ENCODE assay signal across 2 cellular contexts in the genomic region with DNA sequence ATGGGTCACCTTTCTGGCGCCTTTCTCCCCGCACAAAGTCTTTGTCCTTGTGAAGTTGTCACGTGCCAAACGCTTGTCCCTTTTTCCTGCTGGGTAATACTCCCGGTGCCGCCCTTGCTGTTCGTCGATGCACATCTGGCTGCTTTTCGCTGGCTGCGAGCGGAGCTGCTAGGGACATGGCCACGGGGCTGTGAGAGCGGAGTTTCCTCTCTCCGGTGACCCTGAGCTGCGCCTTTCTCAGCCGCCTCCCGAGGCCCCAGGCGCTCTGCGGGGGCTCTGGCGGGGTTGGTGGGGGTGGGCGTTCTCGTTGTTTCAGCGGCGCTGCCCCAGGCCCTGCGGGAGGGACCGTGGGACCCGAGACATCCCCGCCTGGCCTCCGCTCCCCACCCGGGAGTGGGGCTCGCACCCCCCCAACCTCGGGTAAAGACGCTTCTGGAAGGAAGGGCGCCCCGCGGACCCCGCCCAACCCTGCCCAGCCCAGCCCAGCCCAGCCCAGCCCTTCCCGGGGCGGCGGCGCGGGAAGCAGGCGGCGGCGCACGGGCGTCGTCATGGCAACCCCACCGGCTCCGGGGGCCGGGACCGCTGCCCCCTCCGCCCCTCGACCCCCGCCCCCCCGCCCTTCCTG.
A peak's percentile ranks its signal among the peaks of the same experiment; 100 is the strongest.
TF ChIP-seq lines count a peak whose summit lies in the region.

No MANE protein-coding gene starts in this region.

TF ChIP-seq in GM12891, 5 proteins besides CTCF, POLR2A, EP300 and RAD21:
- TF ChIP-seq POU2F2 (IDR thresholded peaks at IDR 0.05; ENCODE audit: low read depth, low read length) (no peak), TAF1 (IDR thresholded peaks at IDR 0.05; ENCODE audit: low read depth, low read length) (no peak), PAX5 (IDR thresholded peaks at IDR 0.05; ENCODE audit: insufficient read depth, low read length, severe bottlenecking) (no peak), SPI1 (IDR thresholded peaks at IDR 0.05; ENCODE audit: low read depth, low read length) (no peak), POLR2AphosphoS5 (IDR thresholded peaks at IDR 0.05; ENCODE audit: low read depth, low read length) (no peak)

TF ChIP-seq in H1, 55 proteins besides CTCF, POLR2A, EP300 and RAD21:
- TF ChIP-seq, protein P1, sequence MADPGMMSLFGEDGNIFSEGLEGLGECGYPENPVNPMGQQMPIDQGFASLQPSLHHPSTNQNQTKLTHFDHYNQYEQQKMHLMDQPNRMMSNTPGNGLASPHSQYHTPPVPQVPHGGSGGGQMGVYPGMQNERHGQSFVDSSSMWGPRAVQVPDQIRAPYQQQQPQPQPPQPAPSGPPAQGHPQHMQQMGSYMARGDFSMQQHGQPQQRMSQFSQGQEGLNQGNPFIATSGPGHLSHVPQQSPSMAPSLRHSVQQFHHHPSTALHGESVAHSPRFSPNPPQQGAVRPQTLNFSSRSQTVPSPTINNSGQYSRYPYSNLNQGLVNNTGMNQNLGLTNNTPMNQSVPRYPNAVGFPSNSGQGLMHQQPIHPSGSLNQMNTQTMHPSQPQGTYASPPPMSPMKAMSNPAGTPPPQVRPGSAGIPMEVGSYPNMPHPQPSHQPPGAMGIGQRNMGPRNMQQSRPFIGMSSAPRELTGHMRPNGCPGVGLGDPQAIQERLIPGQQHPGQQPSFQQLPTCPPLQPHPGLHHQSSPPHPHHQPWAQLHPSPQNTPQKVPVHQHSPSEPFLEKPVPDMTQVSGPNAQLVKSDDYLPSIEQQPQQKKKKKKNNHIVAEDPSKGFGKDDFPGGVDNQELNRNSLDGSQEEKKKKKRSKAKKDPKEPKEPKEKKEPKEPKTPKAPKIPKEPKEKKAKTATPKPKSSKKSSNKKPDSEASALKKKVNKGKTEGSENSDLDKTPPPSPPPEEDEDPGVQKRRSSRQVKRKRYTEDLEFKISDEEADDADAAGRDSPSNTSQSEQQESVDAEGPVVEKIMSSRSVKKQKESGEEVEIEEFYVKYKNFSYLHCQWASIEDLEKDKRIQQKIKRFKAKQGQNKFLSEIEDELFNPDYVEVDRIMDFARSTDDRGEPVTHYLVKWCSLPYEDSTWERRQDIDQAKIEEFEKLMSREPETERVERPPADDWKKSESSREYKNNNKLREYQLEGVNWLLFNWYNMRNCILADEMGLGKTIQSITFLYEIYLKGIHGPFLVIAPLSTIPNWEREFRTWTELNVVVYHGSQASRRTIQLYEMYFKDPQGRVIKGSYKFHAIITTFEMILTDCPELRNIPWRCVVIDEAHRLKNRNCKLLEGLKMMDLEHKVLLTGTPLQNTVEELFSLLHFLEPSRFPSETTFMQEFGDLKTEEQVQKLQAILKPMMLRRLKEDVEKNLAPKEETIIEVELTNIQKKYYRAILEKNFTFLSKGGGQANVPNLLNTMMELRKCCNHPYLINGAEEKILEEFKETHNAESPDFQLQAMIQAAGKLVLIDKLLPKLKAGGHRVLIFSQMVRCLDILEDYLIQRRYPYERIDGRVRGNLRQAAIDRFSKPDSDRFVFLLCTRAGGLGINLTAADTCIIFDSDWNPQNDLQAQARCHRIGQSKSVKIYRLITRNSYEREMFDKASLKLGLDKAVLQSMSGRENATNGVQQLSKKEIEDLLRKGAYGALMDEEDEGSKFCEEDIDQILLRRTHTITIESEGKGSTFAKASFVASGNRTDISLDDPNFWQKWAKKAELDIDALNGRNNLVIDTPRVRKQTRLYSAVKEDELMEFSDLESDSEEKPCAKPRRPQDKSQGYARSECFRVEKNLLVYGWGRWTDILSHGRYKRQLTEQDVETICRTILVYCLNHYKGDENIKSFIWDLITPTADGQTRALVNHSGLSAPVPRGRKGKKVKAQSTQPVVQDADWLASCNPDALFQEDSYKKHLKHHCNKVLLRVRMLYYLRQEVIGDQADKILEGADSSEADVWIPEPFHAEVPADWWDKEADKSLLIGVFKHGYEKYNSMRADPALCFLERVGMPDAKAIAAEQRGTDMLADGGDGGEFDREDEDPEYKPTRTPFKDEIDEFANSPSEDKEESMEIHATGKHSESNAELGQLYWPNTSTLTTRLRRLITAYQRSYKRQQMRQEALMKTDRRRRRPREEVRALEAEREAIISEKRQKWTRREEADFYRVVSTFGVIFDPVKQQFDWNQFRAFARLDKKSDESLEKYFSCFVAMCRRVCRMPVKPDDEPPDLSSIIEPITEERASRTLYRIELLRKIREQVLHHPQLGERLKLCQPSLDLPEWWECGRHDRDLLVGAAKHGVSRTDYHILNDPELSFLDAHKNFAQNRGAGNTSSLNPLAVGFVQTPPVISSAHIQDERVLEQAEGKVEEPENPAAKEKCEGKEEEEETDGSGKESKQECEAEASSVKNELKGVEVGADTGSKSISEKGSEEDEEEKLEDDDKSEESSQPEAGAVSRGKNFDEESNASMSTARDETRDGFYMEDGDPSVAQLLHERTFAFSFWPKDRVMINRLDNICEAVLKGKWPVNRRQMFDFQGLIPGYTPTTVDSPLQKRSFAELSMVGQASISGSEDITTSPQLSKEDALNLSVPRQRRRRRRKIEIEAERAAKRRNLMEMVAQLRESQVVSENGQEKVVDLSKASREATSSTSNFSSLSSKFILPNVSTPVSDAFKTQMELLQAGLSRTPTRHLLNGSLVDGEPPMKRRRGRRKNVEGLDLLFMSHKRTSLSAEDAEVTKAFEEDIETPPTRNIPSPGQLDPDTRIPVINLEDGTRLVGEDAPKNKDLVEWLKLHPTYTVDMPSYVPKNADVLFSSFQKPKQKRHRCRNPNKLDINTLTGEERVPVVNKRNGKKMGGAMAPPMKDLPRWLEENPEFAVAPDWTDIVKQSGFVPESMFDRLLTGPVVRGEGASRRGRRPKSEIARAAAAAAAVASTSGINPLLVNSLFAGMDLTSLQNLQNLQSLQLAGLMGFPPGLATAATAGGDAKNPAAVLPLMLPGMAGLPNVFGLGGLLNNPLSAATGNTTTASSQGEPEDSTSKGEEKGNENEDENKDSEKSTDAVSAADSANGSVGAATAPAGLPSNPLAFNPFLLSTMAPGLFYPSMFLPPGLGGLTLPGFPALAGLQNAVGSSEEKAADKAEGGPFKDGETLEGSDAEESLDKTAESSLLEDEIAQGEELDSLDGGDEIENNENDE (IDR thresholded peaks at IDR 0.05; ENCODE audit: insufficient replicate concordance, low read length), result no peak
- TF ChIP-seq KDM5A (IDR thresholded peaks at IDR 0.05; ENCODE audit: low read length) (no peak), TAF7 (optimal IDR thresholded peaks at IDR 0.05; ENCODE audit: borderline replicate concordance, low read depth, low read length) (no peak), BCL11A (IDR thresholded peaks at IDR 0.05; ENCODE audit: low read depth in 2 of 2, low read length in 2 of 2) (no peak), FOSL1 (IDR thresholded peaks at IDR 0.05; ENCODE audit: insufficient read depth, low read depth, low read length) (no peak), SUZ12 (IDR thresholded peaks at IDR 0.05; ENCODE audit: low read length) (no peak; the same call in 1 of the 2 replicates), JUN (IDR thresholded peaks at IDR 0.05; ENCODE audit: low read depth, low read length) (no peak), HDAC2 (IDR thresholded peaks at IDR 0.05; ENCODE audit: borderline replicate concordance in 1 of 2, low read depth in 2 of 2, low read length in 2 of 2) (0 out of 4 replicates have a peak, but pooled peaks of 1 of the 2 experiments have one; percentile 12), CHD1 (IDR thresholded peaks at IDR 0.05; ENCODE audit: low read depth, low read length) (no peak), ZNF274 (IDR thresholded peaks at IDR 0.05; ENCODE audit: borderline replicate concordance, extremely low read depth, low read length) (no peak), CHD2 (IDR thresholded peaks at IDR 0.05; ENCODE audit: low read length) (no peak), TEAD4 (IDR thresholded peaks at IDR 0.05; ENCODE audit: low read depth, low read length) (no peak), MAFK (IDR thresholded peaks at IDR 0.05; ENCODE audit: low read depth, low read length) (no peak), POU5F1 (IDR thresholded peaks at IDR 0.05; ENCODE audit: low read depth, low read length) (no peak), EGR1 (IDR thresholded peaks at IDR 0.05; ENCODE audit: borderline replicate concordance, low read depth, low read length) (no peak), SIX5 (IDR thresholded peaks at IDR 0.05; ENCODE audit: low read depth, low read length) (no peak), POLR2AphosphoS5 (IDR thresholded peaks at IDR 0.05; ENCODE audit: low read depth, low read length) (no peak), SP1 (IDR thresholded peaks at IDR 0.05; ENCODE audit: low read depth, low read length) (no peak)
- TF ChIP-seq, protein P2, sequence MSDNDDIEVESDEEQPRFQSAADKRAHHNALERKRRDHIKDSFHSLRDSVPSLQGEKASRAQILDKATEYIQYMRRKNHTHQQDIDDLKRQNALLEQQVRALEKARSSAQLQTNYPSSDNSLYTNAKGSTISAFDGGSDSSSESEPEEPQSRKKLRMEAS (IDR thresholded peaks at IDR 0.05), result peak; percentile 20; the same call in 1 of the 2 replicates
- TF ChIP-seq, protein P3, sequence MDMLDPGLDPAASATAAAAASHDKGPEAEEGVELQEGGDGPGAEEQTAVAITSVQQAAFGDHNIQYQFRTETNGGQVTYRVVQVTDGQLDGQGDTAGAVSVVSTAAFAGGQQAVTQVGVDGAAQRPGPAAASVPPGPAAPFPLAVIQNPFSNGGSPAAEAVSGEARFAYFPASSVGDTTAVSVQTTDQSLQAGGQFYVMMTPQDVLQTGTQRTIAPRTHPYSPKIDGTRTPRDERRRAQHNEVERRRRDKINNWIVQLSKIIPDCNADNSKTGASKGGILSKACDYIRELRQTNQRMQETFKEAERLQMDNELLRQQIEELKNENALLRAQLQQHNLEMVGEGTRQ (IDR thresholded peaks at IDR 0.05; ENCODE audit: low read length), result peak; percentile 48; the same call in 1 of the 2 replicates
